1 cellular context compared by ENCODE assay signal in genomic region chrX:40117715-40118285, GRCh38.
TF ChIP-seq lines count a peak whose summit lies in the region.

No MANE protein-coding gene starts in this region.

TF ChIP-seq in K562, 482 proteins besides CTCF, POLR2A, EP300 and RAD21 (continued from another document and continues in another):
- peak; percentile 98 for TF ChIP-seq PRDM10 (IDR thresholded peaks at IDR 0.05; ENCODE audit: partially characterized antibody)
- TF ChIP-seq ZNF121 (CRISPR knock-in tag; conservative IDR thresholded peaks at IDR 0.05): no peak
- TF ChIP-seq ASH1L (IDR thresholded peaks at IDR 0.05; ENCODE audit: borderline replicate concordance, low read depth, partially characterized antibody): no peak
- peak in 1 of 2 experiments; percentile 46; a peak in 1 of 3 replicates for TF ChIP-seq CBX3 (IDR thresholded peaks at IDR 0.05; ENCODE audit: borderline replicate concordance in 1 of 2, low read length in 2 of 2)
- peak; percentile 79 for TF ChIP-seq TCF3 (CRISPR knock-in tag; IDR thresholded peaks at IDR 0.05)
- no peak for TF ChIP-seq ZNF407 (IDR thresholded peaks at IDR 0.05; ENCODE audit: low read depth)
- TF ChIP-seq SNIP1 (IDR thresholded peaks at IDR 0.05; ENCODE audit: low read depth): no peak
- 0 out of 2 replicates have a peak, but pooled peaks have one; percentile 31 for TF ChIP-seq EGR1 (conservative IDR thresholded peaks at IDR 0.05)
- TF ChIP-seq ZMIZ1 (IDR thresholded peaks at IDR 0.05; ENCODE audit: low read depth in 2 of 2, low read length in 2 of 2): 0 out of 4 replicates have a peak, but pooled peaks of 1 of the 2 experiments have one; percentile 54
- peak; percentile 31; the same call in 1 of the 2 replicates for TF ChIP-seq CREM (IDR thresholded peaks at IDR 0.05; ENCODE audit: low read depth)
- peak; percentile 41; the same call in 1 of the 2 replicates for TF ChIP-seq CXXC5 (CRISPR knock-in tag; IDR thresholded peaks at IDR 0.05)
- peak; percentile 72 for TF ChIP-seq ETV1 (tag; conservative IDR thresholded peaks at IDR 0.05; ENCODE audit: low read depth)
- peak; percentile 91 for TF ChIP-seq GATAD2A (IDR thresholded peaks at IDR 0.05)
- TF ChIP-seq ZNF512 (tag; IDR thresholded peaks at IDR 0.05): no peak
- peak; percentile 86 for TF ChIP-seq SMARCA4 (IDR thresholded peaks at IDR 0.05)
- TF ChIP-seq TBL1XR1 (IDR thresholded peaks at IDR 0.05; ENCODE audit: low read length in 2 of 2): peak; percentile 60 to 70; a peak in 3 of 4 replicates
- TF ChIP-seq NBN (IDR thresholded peaks at IDR 0.05; ENCODE audit: low read depth): peak; percentile 87
- TF ChIP-seq KDM1A (IDR thresholded peaks at IDR 0.05): peak; percentile 21 to 56; a peak in 2 of 4 replicates
- peak; percentile 93 for TF ChIP-seq CBFA2T3 (IDR thresholded peaks at IDR 0.05)
- TF ChIP-seq JUND (IDR thresholded peaks at IDR 0.05; ENCODE audit: borderline replicate concordance, low read depth, low read length): peak; percentile 56; the same call in 1 of the 2 replicates
- TF ChIP-seq JUND (tag; IDR thresholded peaks at IDR 0.05; ENCODE audit: borderline replicate concordance, low read depth, low read length): no peak; the same call in 2 of the 3 replicates
- peak; percentile 92 for TF ChIP-seq DPF2 (IDR thresholded peaks at IDR 0.05)
- TF ChIP-seq E2F6 (IDR thresholded peaks at IDR 0.05; ENCODE audit: borderline replicate concordance in 1 of 2, extremely low read depth in 1 of 2, insufficient read depth in 1 of 2, insufficient read length in 1 of 2, low read depth in 1 of 2, low read length in 1 of 2, poor library complexity in 1 of 2, severe bottlenecking in 1 of 2): peak in 1 of 2 experiments; percentile 20
- TF ChIP-seq TAL1 (IDR thresholded peaks at IDR 0.05): peak; percentile 88
- no peak for TF ChIP-seq RBM22 (IDR thresholded peaks at IDR 0.05; ENCODE audit: low read depth, low read length, poor library complexity, severe bottlenecking)
- no peak for TF ChIP-seq ZFP30 (CRISPR knock-in tag; IDR thresholded peaks at IDR 0.05; ENCODE audit: borderline replicate concordance)
- no peak for TF ChIP-seq TAF7 (tag; IDR thresholded peaks at IDR 0.05)
- peak; percentile 53 for TF ChIP-seq ELF1 (tag; IDR thresholded peaks at IDR 0.05)
- peak; percentile 88 for TF ChIP-seq NCOR1 (IDR thresholded peaks at IDR 0.05)
- TF ChIP-seq PTRF (tag; IDR thresholded peaks at IDR 0.05): no peak
- peak; percentile 78 for TF ChIP-seq MTA2 (IDR thresholded peaks at IDR 0.05; ENCODE audit: low read depth)
- no peak for TF ChIP-seq ZNF354B (CRISPR knock-in tag; IDR thresholded peaks at IDR 0.05)
- TF ChIP-seq FOXM1 (IDR thresholded peaks at IDR 0.05; ENCODE audit: low read depth): peak; percentile 62
- TF ChIP-seq FOXM1 (CRISPR knock-in tag; IDR thresholded peaks at IDR 0.05; ENCODE audit: low read depth): no peak
- no peak for TF ChIP-seq OTX1 (CRISPR knock-in tag; IDR thresholded peaks at IDR 0.05)
- TF ChIP-seq ZNF655 (CRISPR knock-in tag; IDR thresholded peaks at IDR 0.05): no peak
- TF ChIP-seq AFF1 (IDR thresholded peaks at IDR 0.05; ENCODE audit: low read depth in 1 of 2, partially characterized antibody in 2 of 2): peak in 1 of 2 experiments; percentile 42
